Comparison of ENCODE assay signal across 22 cellular contexts in genomic region chrX:129963729-129964128, GRCh38.
"Had no signal": no experiment of that assay in that cellular context is flagged by ENCODE, and none has a peak within 500 bp of the region (broad histone marks: within the 10 kb centered on the region; RNA-seq: fewer than 3 reads in every experiment).

No MANE protein-coding gene starts in this region.

- H3K4me3 Mint-ChIP-seq: IgD-negative memory B cell had no signal

- H3K4me2 ChIP-seq: KMS-11 had no signal

- H3K4me3 ChIP-seq: K562 had no signal

- H3K27ac ChIP-seq: HL-60, KMS-11, RWPE1 had no signal

- H3K9me3 Mint-ChIP-seq: IgD-negative memory B cell had no signal

- H3K36me3 Mint-ChIP-seq: IgD-negative memory B cell had no signal

- ATAC-seq: K562, Panc1, PC-3 had no signal

- H3K27me3 Mint-ChIP-seq: IgD-negative memory B cell had no signal

- DNase-seq: Kasumi-1, MM.1S, NCI-H1092 treated with DMSO at 0.1 percent for 48 hours, NCI-H1436, NCI-H187, NCI-H2029, NCI-H2081 treated with DMSO at 0.1 percent for 48 hours, NCI-H2171, NCI-H226, NCI-H446, NCI-H510A, NCI-H524 treated with DMSO at 0.1 percent for 48 hours, NCI-H69, NCI-H774, PC-3, SHP77 had no signal

- H3K27ac Mint-ChIP-seq: IgD-negative memory B cell had no signal
